ENCODE assay signal across 8 cellular contexts in the genomic region with DNA sequence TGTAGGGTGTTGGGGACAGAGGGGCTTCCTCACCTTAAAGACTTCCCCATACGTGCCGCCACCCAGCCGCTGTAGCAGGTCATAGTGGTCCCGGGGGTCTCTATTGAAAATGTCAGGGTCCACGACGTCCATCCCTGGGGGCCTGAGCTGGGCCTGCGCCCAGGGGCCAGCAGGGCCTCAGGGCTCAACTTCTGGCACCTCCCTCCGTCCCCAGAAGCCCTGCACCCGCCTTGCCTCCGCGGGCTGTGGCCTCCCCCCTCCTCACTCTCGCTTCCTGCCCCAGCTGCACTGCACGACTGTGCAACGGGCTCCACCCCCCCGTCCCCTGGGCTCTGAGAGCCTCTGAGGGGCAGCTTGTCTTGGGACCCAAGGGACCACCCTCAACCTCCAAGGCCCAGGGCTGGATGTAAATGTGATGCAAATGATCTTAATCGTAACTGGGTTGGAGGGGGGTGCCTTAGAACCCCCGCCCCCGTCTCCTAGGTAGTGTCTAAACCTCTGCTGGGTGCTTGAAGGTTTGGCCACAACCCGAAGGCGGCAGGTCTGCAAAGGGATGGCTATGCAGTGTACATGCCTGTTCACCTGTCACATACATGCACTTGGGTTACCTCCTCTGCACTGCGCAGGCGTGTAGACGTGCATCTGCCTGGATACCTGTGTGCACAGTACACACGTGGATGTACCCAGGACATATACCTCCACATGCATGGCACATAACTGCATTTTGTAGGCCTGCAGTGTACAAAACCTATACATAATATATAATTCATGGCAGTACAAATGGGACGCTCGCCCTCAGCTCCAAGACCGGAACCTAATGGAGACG. TPM values are rescaled to one million over a fixed set of nuclear protein-coding genes. Genes with fewer than 3 reads are reported as not detected.
DNase-seq lines count a peak whose midpoint lies in the region; ATAC-seq, FAIRE-seq and TF ChIP-seq lines count a peak whose summit lies in the region.

A gene (minus strand): TSS at position 190 of the 826 bp plus-strand sequence. CDS start 58 bp downstream, at position 132.

- no peaks in the 10 kb centered on the region; the same call in 1 of the 2 replicates for H3K9me3 ChIP-seq in AG04450 (ENCODE audit: control insufficient read depth, insufficient read depth, low read length)
- no peaks in the 10 kb centered on the region for H3K9me3 ChIP-seq in iPS-15b (ENCODE audit: control insufficient read depth, insufficient read depth, low read length)

- H3K36me3 ChIP-seq in iPS-15b (ENCODE audit: control insufficient read depth, insufficient read depth, low read length) = peaks cover 12% of the 10 kb centered on the region

- peak; percentile 46 for ATAC-seq in HG03378 (IDR thresholded peaks at IDR 0.05; ENCODE audit: unreplicated experiment)

- FAIRE-seq in D721Med (lab: Jason Lieb, UNC) = no peak

- DNase-seq in AG04450 (ENCODE audit: low read depth, low spot score) (no peak), GM19238 (ENCODE audit: insufficient read length, low spot score) (peak; percentile 73), SK-N-DZ (ENCODE audit: low spot score) (peak; percentile 47), D721Med (ENCODE audit: insufficient read length, low spot score) (no peak)
- peak; percentile 27 for DNase-seq in activated naive CD8-positive, alpha-beta T cell treated with anti-CD3 and anti-CD28 coated beads, Interleukin-2, amount 50 U/mL, for 16 hours (ENCODE audit: low read depth, low spot score)
- peak; percentile 85 for DNase-seq in stimulated activated CD4-positive, alpha-beta T cell treated with anti-CD3 and anti-CD28 coated beads, Interleukin-15, amount 100 ng/mL, for 24 hours

- H3K27ac ChIP-seq in AG04450 (ENCODE audit: low read depth, low read length) = peak within 1 kb of the TSS; percentile 43

- H3K27me3 ChIP-seq in AG04450 (ENCODE audit: control insufficient read depth, insufficient read depth, low read length) (no peaks in the 10 kb centered on the region), iPS-15b (ENCODE audit: control insufficient read depth, insufficient read depth, low read length) (no peaks in the 10 kb centered on the region)

- H3K9ac ChIP-seq in iPS-15b (ENCODE audit: low read depth, low read length) = peak within 1 kb of the TSS; percentile 56

- H3K4me3 ChIP-seq in AG04450 (ENCODE audit: low read depth, low read length) (peak within 1 kb of the TSS; percentile 97), iPS-15b (ENCODE audit: low read depth, low read length) (peak within 1 kb of the TSS; percentile 100)

- CTCF ChIA-PET in AG04450 (lab: Charles Lee) = interaction anchor here (1.2 to 4.1 kb wide), 5 partner anchors 17 to 312 kb away, joined by 3 to 25 read pairs (median 6); a partner anchor contains a TSS

- no peak for TF ChIP-seq CTCF in AG04450 (IDR thresholded peaks at IDR 0.05; ENCODE audit: low read depth, low read length)
- TF ChIP-seq CTCF in D721Med (IDR thresholded peaks at IDR 0.05; ENCODE audit: insufficient read depth, missing control alignments) = no peak

- H3K4me1 ChIP-seq in iPS-15b (ENCODE audit: control insufficient read depth, insufficient read depth, low read length) = no peaks in the 10 kb centered on the region

- POLR2A ChIA-PET in AG04450 (lab: Yijun Ruan, JAX) = interaction anchor here (1.1 to 1.6 kb wide), 4 partner anchors 17 to 282 kb away, joined by 3 to 11 read pairs (median 4); a partner anchor contains a TSS

RNA-seq across cellular contexts. Expression of the gene that starts here (rescaled TPM):
- 0.09 and 0.31 TPM in 2 replicates for polyA plus RNA-seq in AG04450 (2011; rRNA removed)
- polyA minus RNA-seq in AG04450 (2011; rRNA and poly(A)+ RNA removed) = not detected in 2 replicates
- 6.8 and 22.6 TPM in 2 replicates for polyA plus RNA-seq in SK-N-DZ (2014; cell fraction: cytosol; rRNA removed)
- 15.9 and 17.5 TPM in 2 replicates for polyA plus RNA-seq in SK-N-DZ (2014; cell fraction: nucleus; rRNA removed)

Comparison
In these comparisons a context has a peak if more than half of its experiments do, and no peak if none do; other contexts are left out.
1. DNase-seq: peak in GM19238 (single experiment), SK-N-DZ (single experiment), activated naive CD8-positive, alpha-beta T cell treated with anti-CD3 and anti-CD28 coated beads, Interleukin-2, amount 50 U/mL, for 16 hours (single experiment) and stimulated activated CD4-positive, alpha-beta T cell treated with anti-CD3 and anti-CD28 coated beads, Interleukin-15, amount 100 ng/mL, for 24 hours (single experiment); none in AG04450 (single experiment) and D721Med (single experiment).